In the genomic region with DNA sequence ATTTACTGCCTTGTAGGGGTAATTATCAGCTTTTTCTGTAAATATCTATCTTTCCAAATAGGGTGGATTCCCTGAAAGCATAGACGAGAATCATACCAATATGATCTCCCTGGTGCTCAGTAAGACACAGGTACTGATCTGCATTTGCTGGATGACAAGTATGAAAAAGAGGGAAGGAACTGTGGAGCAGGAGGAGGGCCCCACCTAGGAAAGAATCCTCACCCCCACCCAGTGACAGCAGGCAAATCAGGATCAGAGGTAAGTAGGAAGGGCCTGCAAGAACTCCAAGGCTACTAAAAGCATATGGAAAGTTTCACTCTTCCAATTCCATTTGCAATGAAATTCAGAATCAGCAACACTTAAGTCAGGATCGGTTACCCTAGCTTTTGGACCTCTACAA, we compare ENCODE assay signal across 1 cellular context.
TF ChIP-seq lines count a peak whose summit lies in the region.

No MANE protein-coding gene starts in this region.

TF ChIP-seq in SK-N-SH, 30 proteins besides CTCF, POLR2A, EP300 and RAD21 (continued from another document):
- TF ChIP-seq, protein P1, sequence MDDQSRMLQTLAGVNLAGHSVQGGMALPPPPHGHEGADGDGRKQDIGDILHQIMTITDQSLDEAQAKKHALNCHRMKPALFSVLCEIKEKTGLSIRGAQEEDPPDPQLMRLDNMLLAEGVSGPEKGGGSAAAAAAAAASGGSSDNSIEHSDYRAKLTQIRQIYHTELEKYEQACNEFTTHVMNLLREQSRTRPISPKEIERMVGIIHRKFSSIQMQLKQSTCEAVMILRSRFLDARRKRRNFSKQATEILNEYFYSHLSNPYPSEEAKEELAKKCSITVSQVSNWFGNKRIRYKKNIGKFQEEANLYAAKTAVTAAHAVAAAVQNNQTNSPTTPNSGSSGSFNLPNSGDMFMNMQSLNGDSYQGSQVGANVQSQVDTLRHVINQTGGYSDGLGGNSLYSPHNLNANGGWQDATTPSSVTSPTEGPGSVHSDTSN (IDR thresholded peaks at IDR 0.05) = no peak
- TF ChIP-seq TCF12 (IDR thresholded peaks at IDR 0.05) (no peak), CHD2 (IDR thresholded peaks at IDR 0.05; ENCODE audit: low read length, partially characterized antibody) (no peak)
- TF ChIP-seq, protein P2, sequence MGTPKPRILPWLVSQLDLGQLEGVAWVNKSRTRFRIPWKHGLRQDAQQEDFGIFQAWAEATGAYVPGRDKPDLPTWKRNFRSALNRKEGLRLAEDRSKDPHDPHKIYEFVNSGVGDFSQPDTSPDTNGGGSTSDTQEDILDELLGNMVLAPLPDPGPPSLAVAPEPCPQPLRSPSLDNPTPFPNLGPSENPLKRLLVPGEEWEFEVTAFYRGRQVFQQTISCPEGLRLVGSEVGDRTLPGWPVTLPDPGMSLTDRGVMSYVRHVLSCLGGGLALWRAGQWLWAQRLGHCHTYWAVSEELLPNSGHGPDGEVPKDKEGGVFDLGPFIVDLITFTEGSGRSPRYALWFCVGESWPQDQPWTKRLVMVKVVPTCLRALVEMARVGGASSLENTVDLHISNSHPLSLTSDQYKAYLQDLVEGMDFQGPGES (IDR thresholded peaks at IDR 0.05; ENCODE audit: low read depth, low read length) = no peak
